8 cellular contexts compared by ENCODE assay signal in genomic region chr15:63473999-63474809, GRCh38. TPM values are rescaled to one million over a fixed set of nuclear protein-coding genes. Genes with fewer than 3 reads are reported as not detected.
DNase-seq lines count a peak whose midpoint lies in the region; ATAC-seq lines count a peak whose summit lies in the region.

No MANE protein-coding gene starts in this region.

- DNase-seq in Caki2 (ENCODE audit: low read depth) (peak; percentile 98), T-cell (peak in 31 of 34 experiments; percentile 28 to 64 (median 46)), cerebellum (ENCODE audit: low spot score) (peak; percentile 6), DMS153 treated with DMSO at 0.1 percent for 48 hours (lab: John Stamatoyannopoulos, UW; ENCODE audit: unreplicated experiment) (no peak), SW 1271 (lab: John Stamatoyannopoulos, UW) (no peak)
- no peak for DNase-seq in natural killer cell treated with Interleukin-12 subunit alpha and Interleukin-12 subunit beta and Interleukin-15 and Interleukin-18, amount 100 ng/mL, for 72 hours (ENCODE audit: low spot score)

- H3K36me3 Mint-ChIP-seq in T-cell = no peaks in the 10 kb centered on the region
- H3K36me3 Mint-ChIP-seq in natural killer cell treated with Interleukin-12 subunit alpha and Interleukin-12 subunit beta and Interleukin-15 and Interleukin-18, amount 100 ng/mL, for 72 hours = no peaks in the 10 kb centered on the region

- in situ Hi-C loops in Caki2 (cut with HindIII; ENCODE audit: low pct_unique_long_range_greater_than_20kb, low sequenced_read_pairs) = no loop called here

- peak overlapping the region; percentile 4 to 56 (median 13) for H3K4me3 Mint-ChIP-seq in T-cell
- H3K4me3 Mint-ChIP-seq in natural killer cell treated with Interleukin-12 subunit alpha and Interleukin-12 subunit beta and Interleukin-15 and Interleukin-18, amount 100 ng/mL, for 72 hours = no peak overlapping the region

- peak; percentile 53 for ATAC-seq in GM19452 (IDR thresholded peaks at IDR 0.05; ENCODE audit: unreplicated experiment)
- ATAC-seq in HG03439 (IDR thresholded peaks at IDR 0.05; ENCODE audit: unreplicated experiment) = peak; percentile 66
- peak; percentile 73 to 80 (median 78) for ATAC-seq in T-cell (replicated peaks in 1 of 4)
- peak; percentile 63 to 77 for ATAC-seq in natural killer cell treated with Interleukin-12 subunit alpha and Interleukin-12 subunit beta and Interleukin-15 and Interleukin-18, amount 100 ng/mL, for 72 hours

- POLR2A ChIA-PET in T-cell (lab: Charles Lee) = no interaction called here

- H3K9me3 Mint-ChIP-seq in T-cell = no peaks in the 10 kb centered on the region
- H3K9me3 Mint-ChIP-seq in natural killer cell treated with Interleukin-12 subunit alpha and Interleukin-12 subunit beta and Interleukin-15 and Interleukin-18, amount 100 ng/mL, for 72 hours = no peaks in the 10 kb centered on the region

- H3K27me3 Mint-ChIP-seq in T-cell = no peaks in the 10 kb centered on the region
- peaks cover 6 to 11% of the 10 kb centered on the region in 2 donors for H3K27me3 Mint-ChIP-seq in natural killer cell treated with Interleukin-12 subunit alpha and Interleukin-12 subunit beta and Interleukin-15 and Interleukin-18, amount 100 ng/mL, for 72 hours

- peak overlapping the region; percentile 95 for H3K27ac Mint-ChIP-seq in T-cell
- peak overlapping the region in 1 of 2 donors; percentile 68 for H3K27ac Mint-ChIP-seq in natural killer cell treated with Interleukin-12 subunit alpha and Interleukin-12 subunit beta and Interleukin-15 and Interleukin-18, amount 100 ng/mL, for 72 hours

- H3K4me1 Mint-ChIP-seq in T-cell = peaks cover 65 to 69% (median 68%) of the 10 kb centered on the region in 3 donors
- H3K4me1 Mint-ChIP-seq in natural killer cell treated with Interleukin-12 subunit alpha and Interleukin-12 subunit beta and Interleukin-15 and Interleukin-18, amount 100 ng/mL, for 72 hours (ENCODE audit: low read depth in 2 of 2) = peaks cover 18 to 24% of the 10 kb centered on the region in 2 donors

- CTCF ChIA-PET in T-cell (lab: Charles Lee) = no interaction called here

RNA-seq across cellular contexts. Expression of gene USP3, which starts 30.2 kb away (rescaled TPM):
- 41.2 and 53.3 TPM in 2 replicates for total RNA-seq in Caki2 (2014; rRNA removed; shearing (Covaris generic); ENCODE audit: low replicate concordance)
- total RNA-seq in T-cell (100 to 1,000 TPM; 123 to 265 (median 130) TPM), cerebellum (120 TPM)
- 10 to 100 TPM; 70.0 to 75.3 TPM for total RNA-seq in natural killer cell treated with Interleukin-12 subunit alpha and Interleukin-12 subunit beta and Interleukin-15 and Interleukin-18, amount 100 ng/mL, for 72 hours

Comparison
In these comparisons a context has a peak if more than half of its experiments do, and no peak if none do; other contexts are left out.
1. DNase-seq: peak in Caki2 (single experiment), T-cell (31 of 34) and cerebellum (single experiment); none in natural killer cell treated with Interleukin-12 subunit alpha and Interleukin-12 subunit beta and Interleukin-15 and Interleukin-18, amount 100 ng/mL, for 72 hours (single experiment), DMS153 treated with DMSO at 0.1 percent for 48 hours (single experiment) and SW 1271 (0 of 2).
2. Peak in every context shown above with its lines, with median percentiles within 50 percentile points of each other: ATAC-seq.